ENCODE assay signal across 13 cellular contexts in the genomic region with DNA sequence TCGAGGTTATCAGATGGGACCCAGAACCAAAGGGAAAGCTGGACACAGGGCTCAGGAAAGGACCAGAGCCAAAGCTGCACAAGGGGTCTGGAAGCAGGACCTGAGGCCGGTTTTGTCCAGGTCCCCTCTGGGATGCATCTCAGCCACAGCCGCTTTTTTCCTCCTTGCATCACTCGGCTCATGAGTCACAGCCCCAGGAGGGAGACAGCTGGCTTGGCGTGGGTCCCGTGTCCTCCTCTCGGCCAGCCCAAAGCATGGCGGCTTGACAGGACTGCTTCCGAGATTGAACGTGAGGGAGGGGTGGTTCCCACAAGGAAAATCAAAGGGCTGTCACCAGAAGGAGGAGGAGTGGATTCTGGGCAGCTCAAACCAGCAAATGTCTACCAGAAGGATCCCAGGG. TPM values are rescaled to one million over a fixed set of nuclear protein-coding genes. Genes with fewer than 3 reads are reported as not detected.
A peak's percentile ranks its signal among the peaks of the same experiment; 100 is the strongest.
DNase-seq lines count a peak whose midpoint lies in the region; ATAC-seq and TF ChIP-seq lines count a peak whose summit lies in the region.
"Had no signal": no experiment of that assay in that cellular context is flagged by ENCODE, and none has a peak within 500 bp of the region (broad histone marks: within the 10 kb centered on the region; RNA-seq: fewer than 3 reads in every experiment).

No MANE protein-coding gene starts in this region.

- no peak overlapping the region for H3K4me3 ChIP-seq in left ventricle myocardium inferior
- H3K4me3 ChIP-seq in right atrium auricular region: no peak overlapping the region
- no peak overlapping the region for H3K4me3 ChIP-seq in SK-N-SH (ENCODE audit: low read depth in 2 of 2, low read length in 1 of 2)

- H3K9ac ChIP-seq in SK-N-SH: no peak overlapping the region

- 5% methylated on average over 10 of the region's 10 CpGs for WGBS in SK-N-SH (ENCODE audit: low lambda C conversion rate)

- TF ChIP-seq RAD21 in SK-N-SH (IDR thresholded peaks at IDR 0.05; ENCODE audit: low read length): no peak

- no peaks in the 10 kb centered on the region for H3K9me3 ChIP-seq in left ventricle myocardium inferior (replicated peaks)
- H3K9me3 ChIP-seq in right atrium auricular region: no peaks in the 10 kb centered on the region
- H3K9me3 ChIP-seq in SK-N-SH: no peaks in the 10 kb centered on the region

- in situ Hi-C loops in GM13976 (cut with MboI; ENCODE audit: low sequenced_read_pairs, unreplicated experiment): no loop called here

- H4K20me1 ChIP-seq in SK-N-SH (ENCODE audit: insufficient read depth): no peaks in the 10 kb centered on the region

- POLR2A ChIA-PET in SK-N-SH (lab: Yijun Ruan, JAX): interaction anchor here (2.3 kb wide), 1 partner anchor 17 kb away, joined by 16 read pairs; no protein-coding TSS in a partner anchor

- H3K27me3 ChIP-seq in left ventricle myocardium inferior (ENCODE audit: low read depth) (peaks cover 73% of the 10 kb centered on the region), right atrium auricular region (no peaks in the 10 kb centered on the region), SK-N-SH (ENCODE audit: insufficient read depth) (no peaks in the 10 kb centered on the region)

- CTCF ChIA-PET in SK-N-SH (lab: Yijun Ruan, JAX): interaction anchor here (0.7 to 1.6 kb wide), 5 partner anchors 17 to 85 kb away, joined by 4 to 8 read pairs (median 4); no protein-coding TSS in a partner anchor

- no peaks in the 10 kb centered on the region for H3K4me1 ChIP-seq in left ventricle myocardium inferior
- H3K4me1 ChIP-seq in right atrium auricular region: no peaks in the 10 kb centered on the region
- H3K4me1 ChIP-seq in SK-N-SH (ENCODE audit: control insufficient read depth in 1 of 2, insufficient read depth in 2 of 2, low read depth in 1 of 2, low read length in 1 of 2): peaks cover 4 to 15% of the 10 kb centered on the region in 2 experiments; a peak in 2 of 4 replicates

- no peak for TF ChIP-seq CTCF in left ventricle myocardium inferior (IDR thresholded peaks at IDR 0.05; ENCODE audit: borderline replicate concordance)
- TF ChIP-seq CTCF in right atrium auricular region (IDR thresholded peaks at IDR 0.05): no peak
- TF ChIP-seq CTCF in SK-N-SH (IDR thresholded peaks at IDR 0.05): no peak
- no peak for TF ChIP-seq CTCF in GM13976 (IDR thresholded peaks at IDR 0.05; ENCODE audit: borderline replicate concordance, control extremely low read depth, extremely low read depth, insufficient read depth, missing control alignments)

- no peak overlapping the region for H2AFZ ChIP-seq in SK-N-SH (ENCODE audit: low read depth)

- no peaks in the 10 kb centered on the region for H3K79me2 ChIP-seq in SK-N-SH (ENCODE audit: insufficient read depth)

- no peaks in the 10 kb centered on the region for H3F3A ChIP-seq in SK-N-SH (replicated peaks; ENCODE audit: insufficient read depth)

- DNase-seq in left ventricle myocardium inferior (peak; percentile 20), right atrium auricular region (ENCODE audit: low spot score) (no peak), SK-N-SH (peak; percentile 67), fibroblast of peridontal ligament (ENCODE audit: extremely low read depth) (peak; percentile 6), GM13976 (ENCODE audit: low spot score) (no peak), NCI-H2081 treated with DMSO at 0.1 percent for 48 hours (lab: John Stamatoyannopoulos, UW) (no peak), GM19240 (ENCODE audit: insufficient read length, low spot score) (no peak)
- DNase-seq: activated CD4-positive, alpha-beta T cell treated with anti-CD3 and anti-CD28 coated beads for 4 hours; activated naive CD8-positive, alpha-beta T cell treated with anti-CD3 and anti-CD28 coated beads, Interleukin-2, amount 10 ng/mL, durations not matched to agents 7 days and 5 days; foreskin melanocyte had no signal

- H3K27ac ChIP-seq in left ventricle myocardium inferior (replicated peaks): no peak overlapping the region
- no peak overlapping the region for H3K27ac ChIP-seq in right atrium auricular region
- peak overlapping the region in 1 of 2 experiments; percentile 62; a peak in 2 of 4 replicates for H3K27ac ChIP-seq in SK-N-SH (ENCODE audit: low read depth in 2 of 2, low read length in 1 of 2)

- no peaks in the 10 kb centered on the region for H3K9me2 ChIP-seq in SK-N-SH

- intact Hi-C loops in left ventricle myocardium inferior (cut with micrococcal nuclease): no loop called here

- ATAC-seq in GM18909 (IDR thresholded peaks at IDR 0.05; ENCODE audit: poor library complexity, unreplicated experiment): no peak
- ATAC-seq: sciatic nerve had no signal

- H3K4me2 ChIP-seq in SK-N-SH: peak overlapping the region; percentile 52

- H3K36me3 ChIP-seq in left ventricle myocardium inferior (no peaks in the 10 kb centered on the region), right atrium auricular region (no peaks in the 10 kb centered on the region), SK-N-SH (replicated peaks in 1 of 2; ENCODE audit: control insufficient read depth in 1 of 2, insufficient read depth in 2 of 2, low read length in 1 of 2) (no peaks in the 10 kb centered on the region)

- TF ChIP-seq EP300 in SK-N-SH (IDR thresholded peaks at IDR 0.05; ENCODE audit: borderline replicate concordance in 1 of 2, low read depth in 1 of 2, low read length in 1 of 2): peak in 1 of 2 experiments; percentile 17; a peak in 1 of 4 replicates

TF ChIP-seq in SK-N-SH, 30 proteins besides CTCF, POLR2A, EP300 and RAD21 (continues in another document):
- TF ChIP-seq MAX (IDR thresholded peaks at IDR 0.05; ENCODE audit: low read depth): no peak
- TF ChIP-seq CHD2 (IDR thresholded peaks at IDR 0.05; ENCODE audit: low read length, partially characterized antibody): no peak
- TF ChIP-seq TEAD4 (IDR thresholded peaks at IDR 0.05; ENCODE audit: borderline replicate concordance, insufficient read depth): no peak
- TF ChIP-seq TAF1 (IDR thresholded peaks at IDR 0.05; ENCODE audit: borderline replicate concordance, low read depth, low read length): no peak
- peak; percentile 70 for TF ChIP-seq FOSL2 (IDR thresholded peaks at IDR 0.05; ENCODE audit: borderline replicate concordance, low read depth)
- TF ChIP-seq TCF12 (IDR thresholded peaks at IDR 0.05): peak; percentile 81
- no peak for TF ChIP-seq RFX5 (IDR thresholded peaks at IDR 0.05; ENCODE audit: low read length)
- no peak for TF ChIP-seq RCOR1 (IDR thresholded peaks at IDR 0.05; ENCODE audit: low read length)
- no peak for TF ChIP-seq ELF1 (IDR thresholded peaks at IDR 0.05)
- no peak for TF ChIP-seq RXRA (IDR thresholded peaks at IDR 0.05; ENCODE audit: borderline replicate concordance, low read depth)
- TF ChIP-seq YY1 (IDR thresholded peaks at IDR 0.05; ENCODE audit: low read depth): peak; percentile 46; the same call in 1 of the 2 replicates
- TF ChIP-seq USF1 (IDR thresholded peaks at IDR 0.05; ENCODE audit: borderline replicate concordance, low read depth): no peak
- TF ChIP-seq FOXJ3 (CRISPR knock-in tag; IDR thresholded peaks at IDR 0.05): no peak
- TF ChIP-seq JUND (IDR thresholded peaks at IDR 0.05): peak; percentile 62; the same call in 1 of the 2 replicates
- TF ChIP-seq NRF1 (IDR thresholded peaks at IDR 0.05; ENCODE audit: low read depth, low read length): no peak
- TF ChIP-seq POLR2AphosphoS5 (IDR thresholded peaks at IDR 0.05; ENCODE audit: low read depth, low read length): no peak
- TF ChIP-seq MEF2A (IDR thresholded peaks at IDR 0.05; ENCODE audit: borderline replicate concordance, low read depth): no peak
- TF ChIP-seq MXI1 (IDR thresholded peaks at IDR 0.05; ENCODE audit: low read depth, low read length): no peak
- TF ChIP-seq ZBTB33 (IDR thresholded peaks at IDR 0.05; ENCODE audit: borderline replicate concordance, low read depth): no peak
- TF ChIP-seq, protein P1, sequence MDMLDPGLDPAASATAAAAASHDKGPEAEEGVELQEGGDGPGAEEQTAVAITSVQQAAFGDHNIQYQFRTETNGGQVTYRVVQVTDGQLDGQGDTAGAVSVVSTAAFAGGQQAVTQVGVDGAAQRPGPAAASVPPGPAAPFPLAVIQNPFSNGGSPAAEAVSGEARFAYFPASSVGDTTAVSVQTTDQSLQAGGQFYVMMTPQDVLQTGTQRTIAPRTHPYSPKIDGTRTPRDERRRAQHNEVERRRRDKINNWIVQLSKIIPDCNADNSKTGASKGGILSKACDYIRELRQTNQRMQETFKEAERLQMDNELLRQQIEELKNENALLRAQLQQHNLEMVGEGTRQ (IDR thresholded peaks at IDR 0.05; ENCODE audit: borderline replicate concordance, low read depth, low read length): no peak
- TF ChIP-seq GATA2 (CRISPR knock-in tag; IDR thresholded peaks at IDR 0.05): no peak
- TF ChIP-seq FOXM1 (IDR thresholded peaks at IDR 0.05; ENCODE audit: low read depth): no peak

RNA-seq across cellular contexts. Expression of gene CPLX2, which starts 56.7 kb away (rescaled TPM):
- not detected for total RNA-seq in left ventricle myocardium inferior
- total RNA-seq in right atrium auricular region: not detected
- 0.23 and 0.34 TPM in 2 replicates for polyA plus RNA-seq in SK-N-SH (2012; rRNA removed)
- polyA plus RNA-seq in SK-N-SH (2012; cell fraction: cytosol; rRNA removed): 0.35 and 0.76 TPM in 2 replicates
- polyA plus RNA-seq in SK-N-SH (2012; cell fraction: nucleus; rRNA removed): 0.08 and 0.22 TPM in 2 replicates
- total RNA-seq: activated naive CD8-positive, alpha-beta T cell treated with anti-CD3 and anti-CD28 coated beads, Interleukin-2, amount 10 ng/mL, durations not matched to agents 7 days and 5 days; lung microvascular endothelial cell; sciatic nerve had no signal

Comparison
In these comparisons a context has a peak if more than half of its experiments do, and no peak if none do; other contexts are left out.
1. DNase-seq: peak in left ventricle myocardium inferior (single experiment), SK-N-SH (single experiment) and fibroblast of peridontal ligament (single experiment); none in right atrium auricular region (single experiment), GM13976 (single experiment), NCI-H2081 treated with DMSO at 0.1 percent for 48 hours (single experiment) and GM19240 (single experiment).